Comparison of ENCODE assay signal across 2 cellular contexts in genomic region chr6:142501795-142502194, GRCh38.
A peak's percentile ranks its signal among the peaks of the same experiment; 100 is the strongest.
TF ChIP-seq lines count a peak whose summit lies in the region.

No MANE protein-coding gene starts in this region.

TF ChIP-seq in SK-N-SH treated with all-trans-retinoic acid at 6 μM for 48 hours, 23 proteins besides CTCF, POLR2A, EP300 and RAD21:
- TF ChIP-seq POU6F1 (CRISPR knock-in tag; IDR thresholded peaks at IDR 0.05; ENCODE audit: borderline replicate concordance, low read depth) (no peak), ZC3H10 (CRISPR knock-in tag; IDR thresholded peaks at IDR 0.05) (no peak), ZNF8 (CRISPR knock-in tag; IDR thresholded peaks at IDR 0.05) (peak; percentile 82), TCF4 (CRISPR knock-in tag; IDR thresholded peaks at IDR 0.05; ENCODE audit: borderline replicate concordance) (no peak), TOX (CRISPR knock-in tag; IDR thresholded peaks at IDR 0.05; ENCODE audit: borderline replicate concordance) (no peak), ISL1 (CRISPR knock-in tag; IDR thresholded peaks at IDR 0.05) (no peak)

TF ChIP-seq in SK-N-SH, 30 proteins besides CTCF, POLR2A, EP300 and RAD21 (continued from another document):
- TF ChIP-seq REST (IDR thresholded peaks at IDR 0.05; ENCODE audit: low read depth, low read length), result no peak
- TF ChIP-seq TCF12 (IDR thresholded peaks at IDR 0.05), result no peak
- no peak for TF ChIP-seq JUND (IDR thresholded peaks at IDR 0.05)
- TF ChIP-seq SMC3 (IDR thresholded peaks at IDR 0.05; ENCODE audit: low read depth, low read length), result no peak
- TF ChIP-seq FOSL2 (IDR thresholded peaks at IDR 0.05; ENCODE audit: borderline replicate concordance, low read depth), result no peak
- no peak for TF ChIP-seq TEAD4 (IDR thresholded peaks at IDR 0.05; ENCODE audit: borderline replicate concordance, insufficient read depth)
